ENCODE assay signal across 18 cellular contexts in the genomic region with DNA sequence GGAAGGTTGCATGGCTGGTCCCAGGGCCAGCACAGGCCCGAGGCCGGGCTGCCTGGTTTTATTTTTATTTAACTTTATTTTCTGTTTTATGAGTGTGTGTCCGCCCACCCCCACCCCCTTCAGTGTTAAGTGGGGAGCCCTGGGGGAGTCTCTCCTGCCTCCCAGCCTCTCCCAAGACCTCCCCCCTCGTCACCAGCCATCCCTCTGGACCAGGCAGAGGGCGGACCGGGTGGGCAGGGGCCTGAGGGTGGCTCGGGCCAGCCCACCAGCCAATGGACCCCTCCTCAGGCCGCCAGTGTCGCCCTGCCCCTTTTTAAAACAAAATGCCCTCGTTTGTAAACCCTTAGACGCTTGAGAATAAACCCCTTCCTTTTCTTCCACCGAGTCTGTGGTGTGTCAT. TPM values are rescaled to one million over a fixed set of nuclear protein-coding genes. Genes with fewer than 3 reads are reported as not detected.
"Had no signal": no experiment of that assay in that cellular context is flagged by ENCODE, and none has a peak within 500 bp of the region (broad histone marks: within the 10 kb centered on the region; RNA-seq: fewer than 3 reads in every experiment).

No MANE protein-coding gene starts in this region.

- FAIRE-seq: colon, keratinocyte, small intestine had no signal

- H3K27ac ChIP-seq: esophagus squamous epithelium, gastroesophageal sphincter, left ventricle myocardium inferior, lower lobe of right lung, psoas muscle, upper lobe of left lung, uterus had no signal

- H3K4me3 ChIP-seq: esophagus squamous epithelium, gastroesophageal sphincter, left ventricle myocardium inferior, lower lobe of right lung, psoas muscle, upper lobe of left lung, uterus had no signal

- DNase-seq: effector memory CD8-positive, alpha-beta T cell; esophagus squamous epithelium; foreskin fibroblast; immature natural killer cell; left ventricle myocardium inferior; natural killer cell; small intestine; stimulated activated CD4-positive, alpha-beta T cell treated with anti-CD3 and anti-CD28 coated beads, Interleukin-12 subunit alpha, Interleukin-12 subunit beta, amount 100 ng/mL, for 4 hours; stimulated activated CD4-positive, alpha-beta T cell treated with anti-CD3 and anti-CD28 coated beads, Interleukin-2, amount 100 ng/mL, for 48 hours; stimulated activated naive CD4-positive, alpha-beta T cell treated with Interleukin-2 at 50 U/mL for 16 hours had no signal

- H3K36me3 ChIP-seq: uterus had no signal

- ATAC-seq: effector memory CD8-positive, alpha-beta T cell; gastroesophageal sphincter; lower lobe of right lung; natural killer cell had no signal

- H3K9me3 ChIP-seq: esophagus squamous epithelium, gastroesophageal sphincter, left ventricle myocardium inferior, lower lobe of right lung, psoas muscle, upper lobe of left lung, uterus had no signal

RNA-seq across cellular contexts. Expression of a gene that starts 0.5 kb away (rescaled TPM):
- total RNA-seq: esophagus squamous epithelium, omental fat pad had no signal

RNA-seq across cellular contexts. Expression of a gene that starts 11.8 kb away (rescaled TPM):
- polyA plus RNA-seq: immature natural killer cell had no signal

RNA-seq across cellular contexts. Expression of a gene that starts 25.8 kb away (rescaled TPM):
- total RNA-seq: natural killer cell had no signal
- polyA plus RNA-seq: immature natural killer cell had no signal
